1 cellular context compared by ENCODE assay signal in genomic region chr9:79571309-79572031, GRCh38.
TF ChIP-seq lines count a peak whose summit lies in the region.

Gene TLE4, plus strand, starts transcription at chr9:79571965. Its CDS starts 826 bp downstream, at chr9:79572791.

TF ChIP-seq in HEK293, 187 proteins besides CTCF, POLR2A, EP300 and RAD21 (continued from another document and continues in another):
- TF ChIP-seq ZSCAN18 (tag by site-specific recombination; IDR thresholded peaks at IDR 0.05) (no peak), SP2 (tag by site-specific recombination; IDR thresholded peaks at IDR 0.05) (peak; percentile 97), ZNF549 (tag by site-specific recombination; IDR thresholded peaks at IDR 0.05) (no peak), ZNF488 (tag by site-specific recombination; IDR thresholded peaks at IDR 0.05) (no peak), ZNF423 (tag by site-specific recombination; IDR thresholded peaks at IDR 0.05) (no peak), REPIN1 (tag by site-specific recombination; IDR thresholded peaks at IDR 0.05; ENCODE audit: low read depth) (no peak), ZBTB6 (tag by site-specific recombination; IDR thresholded peaks at IDR 0.05) (no peak), ZNF37A (tag by site-specific recombination; IDR thresholded peaks at IDR 0.05) (no peak), ZFP37 (tag by site-specific recombination; IDR thresholded peaks at IDR 0.05) (no peak), ZNF324 (tag by site-specific recombination; IDR thresholded peaks at IDR 0.05) (no peak), ZNF146 (tag by site-specific recombination; IDR thresholded peaks at IDR 0.05) (no peak), INSM2 (tag by site-specific recombination; IDR thresholded peaks at IDR 0.05) (peak; percentile 98), MZF1 (tag by site-specific recombination; IDR thresholded peaks at IDR 0.05; ENCODE audit: borderline replicate concordance) (no peak), ZBTB7A (tag by site-specific recombination; IDR thresholded peaks at IDR 0.05; ENCODE audit: low read depth) (no peak), ZNF510 (tag by site-specific recombination; IDR thresholded peaks at IDR 0.05; ENCODE audit: insufficient replicate concordance) (no peak), ZNF221 (tag by site-specific recombination; IDR thresholded peaks at IDR 0.05; ENCODE audit: borderline replicate concordance) (no peak), ZNF433 (tag by site-specific recombination; IDR thresholded peaks at IDR 0.05; ENCODE audit: low read depth) (no peak), GFI1B (tag by site-specific recombination; IDR thresholded peaks at IDR 0.05) (no peak), ZNF677 (tag by site-specific recombination; IDR thresholded peaks at IDR 0.05) (no peak), ZNF664 (tag by site-specific recombination; IDR thresholded peaks at IDR 0.05) (no peak), EGR2 (tag by site-specific recombination; IDR thresholded peaks at IDR 0.05; ENCODE audit: low read depth) (peak; percentile 53), REST (tag by site-specific recombination; IDR thresholded peaks at IDR 0.05) (no peak), ZNF350 (tag by site-specific recombination; IDR thresholded peaks at IDR 0.05) (no peak), ZNF16 (tag by site-specific recombination; IDR thresholded peaks at IDR 0.05; ENCODE audit: low read depth) (no peak), ZNF341 (tag by site-specific recombination; IDR thresholded peaks at IDR 0.05; ENCODE audit: low read depth) (peak; percentile 58; the same call in 1 of the 2 replicates), OSR2 (tag by site-specific recombination; IDR thresholded peaks at IDR 0.05) (peak; percentile 65), ZNF501 (tag by site-specific recombination; IDR thresholded peaks at IDR 0.05) (no peak), ELK4 (IDR thresholded peaks at IDR 0.05; ENCODE audit: borderline replicate concordance, low read depth, low read length) (peak; percentile 90), PRDM2 (tag by site-specific recombination; IDR thresholded peaks at IDR 0.05; ENCODE audit: borderline replicate concordance) (no peak), ZNF514 (tag by site-specific recombination; IDR thresholded peaks at IDR 0.05) (no peak), ZNF155 (tag by site-specific recombination; IDR thresholded peaks at IDR 0.05) (no peak), ZSCAN30 (tag by site-specific recombination; IDR thresholded peaks at IDR 0.05) (no peak), ZNF416 (tag by site-specific recombination; IDR thresholded peaks at IDR 0.05) (no peak), TRIM28 (IDR thresholded peaks at IDR 0.05; ENCODE audit: borderline replicate concordance, low read length) (peak; percentile 85; the same call in 1 of the 2 replicates), ZNF366 (tag by site-specific recombination; conservative IDR thresholded peaks at IDR 0.05) (no peak), ZFHX2 (tag by site-specific recombination; conservative IDR thresholded peaks at IDR 0.05) (0 out of 2 replicates have a peak, but pooled peaks have one; percentile 8), ZNF280D (tag by site-specific recombination; IDR thresholded peaks at IDR 0.05) (no peak), WT1 (tag by site-specific recombination; IDR thresholded peaks at IDR 0.05) (no peak), ZBTB44 (tag by site-specific recombination; IDR thresholded peaks at IDR 0.05) (peak; percentile 69; the same call in 1 of the 2 replicates)
